Comparison of ENCODE assay signal across 1 cellular context in the genomic region with DNA sequence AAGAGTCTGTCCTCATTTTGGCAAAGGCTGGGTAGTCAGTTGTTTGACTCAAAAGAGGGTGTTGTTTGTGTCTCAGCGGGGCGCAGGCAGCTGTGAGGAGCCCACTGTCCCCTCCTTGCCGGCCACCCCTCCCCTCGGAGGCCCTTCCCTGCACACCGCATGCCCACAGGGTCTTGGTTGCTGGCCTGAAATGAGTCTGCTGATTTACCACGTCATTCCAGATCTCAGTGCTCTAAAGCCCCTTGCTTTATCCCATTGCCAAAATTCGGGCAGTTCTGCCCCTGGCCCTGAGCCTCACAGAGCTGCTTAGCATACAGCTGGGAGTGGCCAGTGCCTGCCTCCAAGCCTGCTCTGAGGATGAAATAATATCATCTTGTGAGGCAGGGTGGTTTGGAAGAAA.
TF ChIP-seq lines count a peak whose summit lies in the region.

No MANE protein-coding gene starts in this region.

TF ChIP-seq in HepG2, 621 proteins besides CTCF, POLR2A, EP300 and RAD21:
- TF ChIP-seq ZBTB21 (CRISPR knock-in tag; IDR thresholded peaks at IDR 0.05) (no peak), HNF1A (IDR thresholded peaks at IDR 0.05; ENCODE audit: low read depth) (no peak), HNF1A (CRISPR knock-in tag; IDR thresholded peaks at IDR 0.05; ENCODE audit: borderline replicate concordance) (0 out of 2 replicates have a peak, but pooled peaks have one; percentile 35)
